Comparison of ENCODE assay signal across 8 cellular contexts in genomic region chr3:142578309-142579223, GRCh38. TPM values are rescaled to one million over a fixed set of nuclear protein-coding genes. Genes with fewer than 3 reads are reported as not detected.
DNase-seq lines count a peak whose midpoint lies in the region; ATAC-seq and TF ChIP-seq lines count a peak whose summit lies in the region.

Gene ATR (minus strand): TSS chr3:142578733. CDS start chr3:142578704, 29 bp downstream.

- ATAC-seq in HG02870 (IDR thresholded peaks at IDR 0.05; ENCODE audit: unreplicated experiment) (peak; percentile 90), heart right ventricle (peak; percentile 99 to 100 (median 99))

- 0% methylated on average over 65 of the region's 65 CpGs for WGBS in heart right ventricle, 2 donors

- H3K27ac Mint-ChIP-seq in progenitor cell of endocrine pancreas, result peak within 1 kb of the TSS; percentile 98

- no peaks in the 10 kb centered on the region for H3K9me3 ChIP-seq in heart right ventricle

- H3K4me3 Mint-ChIP-seq in progenitor cell of endocrine pancreas (ENCODE audit: low read depth), result peak within 1 kb of the TSS; percentile 97

- H3K36me3 Mint-ChIP-seq in progenitor cell of endocrine pancreas (ENCODE audit: insufficient read depth), result no peaks in the 10 kb centered on the region

- peaks cover 13% of the 10 kb centered on the region for H3K4me1 Mint-ChIP-seq in progenitor cell of endocrine pancreas (ENCODE audit: low read depth)

- peak within 1 kb of the TSS; percentile 77 to 98 (median 86) for H3K4me3 ChIP-seq in heart right ventricle

- TF ChIP-seq CTCF in GM13976 (IDR thresholded peaks at IDR 0.05; ENCODE audit: borderline replicate concordance, control extremely low read depth, extremely low read depth, insufficient read depth, missing control alignments) (no peak), heart right ventricle (IDR thresholded peaks at IDR 0.05) (peak in 3 of 9 donors; percentile 5 to 17 (median 8)), progenitor cell of endocrine pancreas (IDR thresholded peaks at IDR 0.05; ENCODE audit: unreplicated experiment) (no peak)

- intact Hi-C loops in T-helper 1 cell treated with Interleukin-12 subunit alpha and Interleukin-12 subunit beta and Interleukin-4 antibody, amounts not matched to agents 30 ng/mL and 1 ng/mL, for 36 hours (cut with micrococcal nuclease), result loop anchor here (1.0 to 5.0 kb wide), 17 partner anchors 18 to 1637 kb away; partner anchors contain the start of genes ATP1B3, DIPK2A, GK5 and PLS1
- intact Hi-C loops in heart right ventricle (cut with DNase I), result loop anchor here in 4 of 10 donors (1.0 to 10.0 kb wide), 6 partner anchors 23 to 1396 kb away; partner anchors contain the start of genes U2SURP (in 2 of the 4), DIPK2A (in 1 of the 4) and TRPC1 (in 1 of the 4)

- peaks cover 0 to 4% (median 0%) of the 10 kb centered on the region in 9 donors for H3K36me3 ChIP-seq in heart right ventricle

- H3K9me3 Mint-ChIP-seq in progenitor cell of endocrine pancreas (ENCODE audit: low read depth), result no peaks in the 10 kb centered on the region

- peaks cover 4 to 49% (median 26%) of the 10 kb centered on the region in 9 donors for H3K4me1 ChIP-seq in heart right ventricle

- no peaks in the 10 kb centered on the region for H3K27me3 ChIP-seq in heart right ventricle

- in situ Hi-C loops in GM13976 (cut with MboI; ENCODE audit: low sequenced_read_pairs, unreplicated experiment), result loop anchor here (10.0 kb wide), 1 partner anchor 416 kb away; no protein-coding TSS in a partner anchor

- peaks cover 7% of the 10 kb centered on the region for H3K27me3 Mint-ChIP-seq in progenitor cell of endocrine pancreas

- peak within 1 kb of the TSS; percentile 75 to 95 (median 94) for H3K27ac ChIP-seq in heart right ventricle

- DNase-seq in GM13976 (ENCODE audit: low spot score) (peak; percentile 96), NCI-H146 treated with DMSO at 0.1 percent for 48 hours (lab: John Stamatoyannopoulos, UW; ENCODE audit: unreplicated experiment) (peak; percentile 98), amniotic epithelial cell (ENCODE audit: low read depth) (peak; percentile 93), heart right ventricle (peak; percentile 98), progenitor cell of endocrine pancreas (ENCODE audit: low spot score, unreplicated experiment) (peak; percentile 88), ureter (ENCODE audit: low spot score) (peak; percentile 98)

RNA-seq across cellular contexts. Expression of gene ATR, which starts in this region (rescaled TPM):
- total RNA-seq in T-helper 1 cell treated with Interleukin-12 subunit alpha and Interleukin-12 subunit beta and Interleukin-4 antibody, amounts not matched to agents 30 ng/mL and 1 ng/mL, for 36 hours, result 36.6 and 37.9 TPM in 2 replicates
- total RNA-seq in heart right ventricle (10 to 100 TPM in 6 of 10 donors, 1 to 10 TPM in 4; 6.8 to 13.6 (median 10.8) TPM), progenitor cell of endocrine pancreas (20.3 and 24.7 TPM in 2 replicates), ureter (45.7 TPM)
- 10 to 100 TPM in 1 of 2 donors, 1 to 10 TPM in 1; 4.8 to 19.7 TPM for polyA plus RNA-seq in heart right ventricle

Comparison
In these comparisons a context has a peak if more than half of its experiments do, and no peak if none do; other contexts are left out.
1. Peak in every context shown above with its lines: DNase-seq, ATAC-seq, H3K4me3 ChIP-seq and H3K27ac ChIP-seq.